8 cellular contexts compared by ENCODE assay signal in genomic region chr17:60435244-60436170, GRCh38. TPM values are rescaled to one million over a fixed set of nuclear protein-coding genes. Genes with fewer than 3 reads are reported as not detected.
A peak's percentile ranks its signal among the peaks of the same experiment; 100 is the strongest.
DNase-seq lines count a peak whose midpoint lies in the region; ATAC-seq and TF ChIP-seq lines count a peak whose summit lies in the region.

No MANE protein-coding gene starts in this region.

- H3K9me3 Mint-ChIP-seq in CD4-positive, alpha-beta memory T cell = peaks cover 0 to 6% (median 0%) of the 10 kb centered on the region in 8 donors

- H3K27me3 Mint-ChIP-seq in CD4-positive, alpha-beta memory T cell = peaks cover 6 to 7% of the 10 kb centered on the region in 2 donors

- peaks cover 0 to 3% (median 1%) of the 10 kb centered on the region in 4 donors for H3K4me1 Mint-ChIP-seq in CD4-positive, alpha-beta memory T cell

- no peaks in the 10 kb centered on the region for H3K36me3 Mint-ChIP-seq in CD4-positive, alpha-beta memory T cell

- 76 to 79% methylated on average over 28 of the region's 28 CpGs for WGBS in lung, 2 donors

- H3K4me1 ChIP-seq in CD4-positive, alpha-beta memory T cell (ENCODE audit: insufficient read depth, low read length) = no peaks in the 10 kb centered on the region
- no peaks in the 10 kb centered on the region for H3K4me1 ChIP-seq in lung (ENCODE audit: control insufficient read depth in 2 of 2, insufficient read depth in 2 of 2, low read length in 2 of 2)

- DNase-seq in CD4-positive, alpha-beta memory T cell = peak; percentile 51 to 66 (median 63)
- DNase-seq in HPDE6-E6E7 (ENCODE audit: extremely low spot score) (peak; percentile 60), NCI-H774 (lab: John Stamatoyannopoulos, UW) (peak; percentile 80), lung (ENCODE audit: low spot score) (peak; percentile 76)
- peak; percentile 22 to 49 for DNase-seq in activated CD4-positive, alpha-beta T cell treated with anti-CD3 and anti-CD28 coated beads, Interleukin-2, amount 50 U/mL, for 24 hours (ENCODE audit: low read depth in 1 of 2, low spot score in 1 of 2)
- peak; percentile 41 for DNase-seq in effector CD4-positive, alpha-beta T cell
- DNase-seq in stimulated activated CD8-positive, alpha-beta memory T cell treated with anti-CD3 and anti-CD28 coated beads, Interleukin-15, amount 100 ng/mL, for 1 hour (ENCODE audit: low read depth) = peak; percentile 26

- POLR2A ChIA-PET in CD4-positive, alpha-beta memory T cell (lab: Charles Lee; ENCODE audit: partially characterized antibody) = no interaction called here

- CTCF ChIA-PET in CD4-positive, alpha-beta memory T cell (lab: Charles Lee; ENCODE audit: partially characterized antibody) = interaction anchor here (0.8 to 1.2 kb wide), 7 partner anchors 11 to 325 kb away, joined by 3 to 6 read pairs (median 4); no protein-coding TSS in a partner anchor

- TF ChIP-seq CTCF in lung (IDR thresholded peaks at IDR 0.05; ENCODE audit: control extremely low read depth, extremely low read depth) = peak; percentile 95

- H3K36me3 ChIP-seq in CD4-positive, alpha-beta memory T cell (ENCODE audit: insufficient read depth, low read length) = no peaks in the 10 kb centered on the region
- no peaks in the 10 kb centered on the region for H3K36me3 ChIP-seq in lung (ENCODE audit: control insufficient read depth in 2 of 2, insufficient read depth in 2 of 2, low read length in 2 of 2)

- intact Hi-C loops in CD4-positive, alpha-beta memory T cell (cut with micrococcal nuclease) = loop anchor here (1.0 to 5.0 kb wide), 3 partner anchors 14 to 398 kb away; no protein-coding TSS in a partner anchor

- no peak overlapping the region for H3K4me3 ChIP-seq in CD4-positive, alpha-beta memory T cell (ENCODE audit: low read length in 2 of 2)
- H3K4me3 ChIP-seq in lung = no peak overlapping the region

- ATAC-seq in lung (ENCODE audit: insufficient read depth, low FRiP score) = peak; percentile 75
- no peak for ATAC-seq in HG03432 (IDR thresholded peaks at IDR 0.05; ENCODE audit: unreplicated experiment)

- no peak overlapping the region for H3K27ac Mint-ChIP-seq in CD4-positive, alpha-beta memory T cell

- H3K27ac ChIP-seq in CD4-positive, alpha-beta memory T cell (ENCODE audit: low read depth, low read length) = no peak overlapping the region
- H3K27ac ChIP-seq in lung (ENCODE audit: low read depth in 1 of 2, low read length in 1 of 2) = no peak overlapping the region

- no peaks in the 10 kb centered on the region for H3K9me3 ChIP-seq in CD4-positive, alpha-beta memory T cell (ENCODE audit: control insufficient read depth in 1 of 2, low read length in 2 of 2)
- no peaks in the 10 kb centered on the region for H3K9me3 ChIP-seq in lung (ENCODE audit: control insufficient read depth in 2 of 2, insufficient read depth in 1 of 2, low read length in 1 of 2)

- no peak overlapping the region for H3K4me3 Mint-ChIP-seq in CD4-positive, alpha-beta memory T cell

- no peaks in the 10 kb centered on the region for H3K27me3 ChIP-seq in CD4-positive, alpha-beta memory T cell (ENCODE audit: insufficient read depth, low read length)
- no peaks in the 10 kb centered on the region for H3K27me3 ChIP-seq in lung (ENCODE audit: control insufficient read depth, insufficient read depth)

RNA-seq across cellular contexts. Expression of gene CHCT1, which starts 13.2 kb away (rescaled TPM):
- not detected for total RNA-seq in CD4-positive, alpha-beta memory T cell
- polyA plus RNA-seq in CD4-positive, alpha-beta memory T cell = under 1 TPM in 1 of 2 donors, not detected in 1; 0.54 TPM
- not detected for total RNA-seq in lung
- under 1 TPM; 0.10 to 0.12 TPM for polyA plus RNA-seq in lung

RNA-seq across cellular contexts. Expression of gene USP32, which starts 43.6 kb away (rescaled TPM):
- 10 to 100 TPM; 31.1 to 36.2 TPM for total RNA-seq in CD4-positive, alpha-beta memory T cell
- 1 to 10 TPM; 2.6 to 9.7 TPM for polyA plus RNA-seq in CD4-positive, alpha-beta memory T cell
- 10 to 100 TPM; 65.3 to 96.6 TPM for total RNA-seq in lung
- polyA plus RNA-seq in lung = 10 to 100 TPM; 18.2 to 36.9 TPM

Comparison
In these comparisons a context has a peak if more than half of its experiments do, and no peak if none do; other contexts are left out.
1. DNase-seq: peak in every context shown above with its lines; median percentile 80 in NCI-H774; 76 in lung; 63 in CD4-positive, alpha-beta memory T cell; 60 in HPDE6-E6E7; 41 in effector CD4-positive, alpha-beta T cell; 36 in activated CD4-positive, alpha-beta T cell treated with anti-CD3 and anti-CD28 coated beads, Interleukin-2, amount 50 U/mL, for 24 hours; 26 in stimulated activated CD8-positive, alpha-beta memory T cell treated with anti-CD3 and anti-CD28 coated beads, Interleukin-15, amount 100 ng/mL, for 1 hour.